ENCODE assay signal across 15 cellular contexts in genomic region chr3:177283983-177284382, GRCh38.
DNase-seq lines count a peak whose midpoint lies in the region; ATAC-seq, FAIRE-seq and TF ChIP-seq lines count a peak whose summit lies in the region.
"Had no signal": no experiment of that assay in that cellular context is flagged by ENCODE, and none has a peak within 500 bp of the region (broad histone marks: within the 10 kb centered on the region; RNA-seq: fewer than 3 reads in every experiment).

No MANE protein-coding gene starts in this region.

- no peak overlapping the region for H2BK15ac ChIP-seq in H9 (ENCODE audit: low read depth, low read length)

- no peak overlapping the region for H2BK5ac ChIP-seq in H9 (ENCODE audit: insufficient read length, low read length)

- H3K9ac ChIP-seq in H9 (ENCODE audit: extremely low read depth, insufficient read length, low read length) (no peak overlapping the region), keratinocyte (ENCODE audit: control insufficient read depth, extremely low read depth, insufficient read depth, low read length) (no peak overlapping the region)

- peaks cover 30% of the 10 kb centered on the region for H3K4me1 ChIP-seq in A549
- peaks cover 5% of the 10 kb centered on the region; the same call in 1 of the 2 replicates for H3K4me1 ChIP-seq in H9 (ENCODE audit: insufficient read depth, low read length)
- H3K4me1 ChIP-seq in keratinocyte (ENCODE audit: control insufficient read depth, extremely low read depth, insufficient read depth, low read length) = peaks cover 11% of the 10 kb centered on the region

- no peak overlapping the region for H3K14ac ChIP-seq in H9 (ENCODE audit: insufficient read depth, low read length)

- H3K4me1 Mint-ChIP-seq in H9 (peaks cover 39 to 40% of the 10 kb centered on the region in 2 experiments), WTC11 (peaks cover 58% of the 10 kb centered on the region)

- H2AFZ ChIP-seq in H9 (ENCODE audit: low read length) = no peak overlapping the region
- H2AFZ ChIP-seq in keratinocyte (ENCODE audit: control insufficient read depth, low read length) = peak overlapping the region; percentile 1

- H3K27me3 ChIP-seq in H9 (ENCODE audit: insufficient read depth, low read length) = no peaks in the 10 kb centered on the region
- no peaks in the 10 kb centered on the region for H3K27me3 ChIP-seq in keratinocyte (ENCODE audit: control insufficient read depth, extremely low read depth, insufficient read depth, low read length)

- H3K27me3 Mint-ChIP-seq in H9 (ENCODE audit: low read depth) = peaks cover 2% of the 10 kb centered on the region
- H3K27me3 Mint-ChIP-seq in WTC11 (ENCODE audit: low read depth) = no peaks in the 10 kb centered on the region; the same call in 1 of the 2 replicates
- H3K27me3 Mint-ChIP-seq: activated B cell treated with CpG ODN at 0.5 μM for 24 hours, brain had no signal

- H3K4me2 ChIP-seq in A549 = peak overlapping the region; percentile 69
- H3K4me2 ChIP-seq in H9 (ENCODE audit: insufficient read depth, insufficient read length, low read length) = peak overlapping the region; percentile 28
- no peak overlapping the region for H3K4me2 ChIP-seq in keratinocyte (ENCODE audit: control insufficient read depth, extremely low read depth, insufficient read depth, low read depth, low read length)

- no peak overlapping the region for H3K27ac Mint-ChIP-seq in H9
- 0 out of 2 replicates have a peak overlapping the region, but pooled peaks have one; percentile 35 for H3K27ac Mint-ChIP-seq in WTC11
- H3K27ac Mint-ChIP-seq: activated B cell treated with CpG ODN at 0.5 μM for 24 hours, HFFc6 had no signal

- no peak overlapping the region for H4K5ac ChIP-seq in H9 (ENCODE audit: insufficient read length, low read depth, low read length)

- no peak for DNase-seq in A549 (ENCODE audit: low read depth in 1 of 2, low spot score in 1 of 2)
- no peak for DNase-seq in H9
- no peak for DNase-seq in WTC11 (ENCODE audit: low spot score)
- no peak for DNase-seq in keratinocyte (ENCODE audit: low read depth, low spot score)
- DNase-seq in NCI-H1048 (lab: John Stamatoyannopoulos, UW) = no peak
- no peak for DNase-seq in AG20443 (ENCODE audit: low spot score)
- no peak for DNase-seq in NCI-H2196 treated with DMSO at 0.1 percent for 48 hours (lab: John Stamatoyannopoulos, UW; ENCODE audit: unreplicated experiment)
- DNase-seq: activated B cell treated with CpG ODN at 0.5 μM for 24 hours; activated naive CD4-positive, alpha-beta T cell; HFFc6; KG1; NCI-H1694 treated with DMSO at 0.1 percent for 48 hours; SW 1271 had no signal

- no peak overlapping the region for H2BK120ac ChIP-seq in H9 (ENCODE audit: low read depth, low read length, poor library complexity, severe bottlenecking)

- H2BK20ac ChIP-seq in H9 (ENCODE audit: low read depth, low read length, poor library complexity, severe bottlenecking) = no peak overlapping the region

- H3K4me3 Mint-ChIP-seq in H9 (peak overlapping the region in 1 of 2 experiments; percentile 18; a peak in 1 of 5 replicates), WTC11 (no peak overlapping the region)
- H3K4me3 Mint-ChIP-seq: activated B cell treated with CpG ODN at 0.5 μM for 24 hours, brain, HFFc6 had no signal

- TF ChIP-seq CTCF in A549 (IDR thresholded peaks at IDR 0.05) (no peak), H9 (conservative IDR thresholded peaks at IDR 0.05) (no peak), WTC11 (IDR thresholded peaks at IDR 0.05) (no peak), keratinocyte (optimal IDR thresholded peaks at IDR 0.05 in 1 of 3, IDR thresholded peaks at IDR 0.05 in 1 of 3, conservative IDR thresholded peaks at IDR 0.05 in 1 of 3; ENCODE audit: extremely low read depth in 1 of 3, insufficient read depth in 2 of 3, low read length in 3 of 3) (no peak)

- H3K4me3 ChIP-seq in A549 (no peak overlapping the region), keratinocyte (ENCODE audit: control insufficient read depth in 2 of 3, extremely low read depth in 1 of 3, insufficient read depth in 2 of 3, low read depth in 1 of 3, low read length in 3 of 3) (no peak overlapping the region)

- FAIRE-seq in A549 (lab: Jason Lieb, UNC) (no peak), keratinocyte (lab: Jason Lieb, UNC) (no peak)

- peak overlapping the region; percentile 48 to 78 for H3K27ac ChIP-seq in A549
- H3K27ac ChIP-seq in H9 (ENCODE audit: insufficient read length, low read depth, low read length) = no peak overlapping the region
- no peak overlapping the region for H3K27ac ChIP-seq in keratinocyte (ENCODE audit: control insufficient read depth, insufficient read depth, low read length)

- H4K91ac ChIP-seq in H9 (ENCODE audit: insufficient read length, low read depth, low read length) = no peak overlapping the region

- no peak overlapping the region for H2AK5ac ChIP-seq in H9 (ENCODE audit: insufficient read length, low read length)

- TF ChIP-seq RAD21 in A549 (conservative IDR thresholded peaks at IDR 0.05 in 1 of 2, IDR thresholded peaks at IDR 0.05 in 1 of 2) = no peak

- CTCF ChIA-PET in A549 (lab: Yijun Ruan, JAX) = no interaction called here
- CTCF ChIA-PET in WTC11 (lab: Charles Lee) = no interaction called here

- no peaks in the 10 kb centered on the region for H3K79me1 ChIP-seq in H9 (ENCODE audit: insufficient read depth, low read depth, low read length, poor library complexity, severe bottlenecking)

- H3K23ac ChIP-seq in H9 (ENCODE audit: insufficient read length, low read depth, low read length) = no peak overlapping the region

- 27% methylated on average over 2 of the region's 2 CpGs for WGBS in A549 (ENCODE audit: missing lambda C conversion rate)
- WGBS in H9 (ENCODE audit: extremely low coverage, insufficient read length, low lambda C conversion rate) = no CpG with 5 or more reads among the region's 2 CpGs

- POLR2A ChIA-PET in A549 (lab: Yijun Ruan, JAX) = no interaction called here
- POLR2A ChIA-PET in WTC11 (lab: Charles Lee) = no interaction called here

- H3K23me2 ChIP-seq in H9 (ENCODE audit: insufficient read length, low read depth, low read length, poor library complexity, severe bottlenecking) = no peaks in the 10 kb centered on the region

- no peaks in the 10 kb centered on the region for H3K79me2 ChIP-seq in H9 (ENCODE audit: insufficient read depth, low read length)
- no peaks in the 10 kb centered on the region for H3K79me2 ChIP-seq in keratinocyte (ENCODE audit: control insufficient read depth, insufficient read depth, low read length)

- TF ChIP-seq POLR2A in A549 (IDR thresholded peaks at IDR 0.05; ENCODE audit: low read length) = no peak

- ATAC-seq in A549 = no peak
- no peak for ATAC-seq in WTC11
- ATAC-seq in GM18520 (IDR thresholded peaks at IDR 0.05; ENCODE audit: unreplicated experiment) = no peak

- no peak overlapping the region for H4K8ac ChIP-seq in H9 (replicated peaks; ENCODE audit: insufficient read length, low read depth, low read length)

- dilution Hi-C loops in keratinocyte (cut with MboI; ENCODE audit: extremely low pct_ligation_motif_present, low sequenced_read_pairs) = no loop called here

- H3K36me3 Mint-ChIP-seq in H9 (ENCODE audit: insufficient read depth in 1 of 3, low read depth in 3 of 3) (no peaks in the 10 kb centered on the region; a peak in 1 of 7 replicates), WTC11 (no peaks in the 10 kb centered on the region)
- H3K36me3 Mint-ChIP-seq: brain had no signal

- H3K9me1 ChIP-seq in keratinocyte (ENCODE audit: control insufficient read depth, extremely low read depth, insufficient read depth, low read length) = no peaks in the 10 kb centered on the region

- H3K4ac ChIP-seq in H9 (ENCODE audit: low read depth, low read length) = no peak overlapping the region

- H3K56ac ChIP-seq in H9 (ENCODE audit: insufficient read length, low read depth, low read length) = no peak overlapping the region

- H4K20me1 ChIP-seq in H9 (ENCODE audit: control insufficient read depth, insufficient read depth, insufficient read length) = no peaks in the 10 kb centered on the region
- no peaks in the 10 kb centered on the region for H4K20me1 ChIP-seq in keratinocyte (ENCODE audit: control insufficient read depth, extremely low read depth, insufficient read depth, low read length)

- no peaks in the 10 kb centered on the region for H3K36me3 ChIP-seq in keratinocyte (ENCODE audit: control insufficient read depth in 2 of 2, extremely low read depth in 1 of 2, insufficient read depth in 2 of 2, low read length in 2 of 2)

- no peak overlapping the region for H3T11ph ChIP-seq in H9 (ENCODE audit: low read length)

- H3K9me3 ChIP-seq in A549 (no peaks in the 10 kb centered on the region), H9 (ENCODE audit: control insufficient read depth, low read depth, low read length) (no peaks in the 10 kb centered on the region), keratinocyte (ENCODE audit: control insufficient read depth, low read depth, low read length) (no peaks in the 10 kb centered on the region)

- TF ChIP-seq EP300 in A549 (IDR thresholded peaks at IDR 0.05) = no peak

- H2BK12ac ChIP-seq in H9 (ENCODE audit: insufficient read length, low read depth, low read length) = no peak overlapping the region

- no peak overlapping the region for H3K18ac ChIP-seq in H9 (ENCODE audit: insufficient read length, low read depth, low read length)

- no peaks in the 10 kb centered on the region; a peak in 3 of 5 replicates for H3K9me3 Mint-ChIP-seq in H9
- H3K9me3 Mint-ChIP-seq in WTC11 = no peaks in the 10 kb centered on the region
- H3K9me3 Mint-ChIP-seq: activated B cell treated with CpG ODN at 0.5 μM for 24 hours, HFFc6 had no signal

TF ChIP-seq in A549, 52 proteins besides CTCF, POLR2A, EP300 and RAD21 (continues in another document):
- no peak for TF ChIP-seq ATOH8 (CRISPR knock-in tag; IDR thresholded peaks at IDR 0.05; ENCODE audit: low read depth)
- TF ChIP-seq HEYL (CRISPR knock-in tag; IDR thresholded peaks at IDR 0.05) = no peak
- no peak for TF ChIP-seq NR3C1 (IDR thresholded peaks at IDR 0.05)
- TF ChIP-seq RNF2 (IDR thresholded peaks at IDR 0.05; ENCODE audit: borderline replicate concordance, low read depth) = no peak

TF ChIP-seq in WTC11, 78 proteins besides CTCF, POLR2A, EP300 and RAD21 (continues in another document):
- no peak for TF ChIP-seq HMGA2 (CRISPR knock-in tag; IDR thresholded peaks at IDR 0.05)

Comparison
In these comparisons a context has a peak if more than half of its experiments do, and no peak if none do; other contexts are left out.
1. H3K27ac ChIP-seq: peak in A549 (2 of 2); none in H9 (single experiment) and keratinocyte (single experiment).